Comparison of ENCODE assay signal across 11 cellular contexts in genomic region chr2:219418570-219419189, GRCh38. TPM values are rescaled to one million over a fixed set of nuclear protein-coding genes. Genes with fewer than 3 reads are reported as not detected.
DNase-seq lines count a peak whose midpoint lies in the region; ATAC-seq, FAIRE-seq and TF ChIP-seq lines count a peak whose summit lies in the region.
"Had no signal": no experiment of that assay in that cellular context is flagged by ENCODE, and none has a peak within 500 bp of the region (broad histone marks: within the 10 kb centered on the region; RNA-seq: fewer than 3 reads in every experiment).

No MANE protein-coding gene starts in this region.

- CTCF ChIA-PET in naive thymus-derived CD4-positive, alpha-beta T cell (lab: Charles Lee): interaction anchor here (1.2 kb wide), 1 partner anchor 123 kb away, joined by 3 read pairs; no protein-coding TSS in a partner anchor

- ATAC-seq in gastroesophageal sphincter (no peak), GM19023 (IDR thresholded peaks at IDR 0.05; ENCODE audit: unreplicated experiment) (no peak)
- no peak for ATAC-seq in naive thymus-derived CD4-positive, alpha-beta T cell

- H3K27me3 ChIP-seq in ascending aorta (no peaks in the 10 kb centered on the region), gastroesophageal sphincter (peaks cover 22% of the 10 kb centered on the region), muscle layer of duodenum (ENCODE audit: low read depth, low read length) (peaks cover 9% of the 10 kb centered on the region), tibial artery (no peaks in the 10 kb centered on the region)
- peaks cover 0 to 4% of the 10 kb centered on the region in 2 donors for H3K27me3 ChIP-seq in naive thymus-derived CD4-positive, alpha-beta T cell (ENCODE audit: control insufficient read depth in 2 of 2, insufficient read depth in 2 of 2, low read length in 2 of 2)

- no peak for DNase-seq in ascending aorta (ENCODE audit: low spot score in 2 of 2)
- DNase-seq in tibial artery: no peak
- DNase-seq in KG1 (lab: John Stamatoyannopoulos, UW): no peak
- DNase-seq in naive thymus-derived CD4-positive, alpha-beta T cell: no peak
- no peak for DNase-seq in urothelium cell line (ENCODE audit: low spot score)
- DNase-seq: activated effector memory CD4-positive, alpha-beta T cell treated with anti-CD3 and anti-CD28 coated beads, Interleukin-2, amount 50 U/mL, for 16 hours; cortex of kidney; MV-4-11 had no signal

- H3K27ac ChIP-seq in ascending aorta: peak overlapping the region; percentile 62 to 64
- peak overlapping the region; percentile 87 to 97 (median 94) for H3K27ac ChIP-seq in gastroesophageal sphincter
- H3K27ac ChIP-seq in muscle layer of duodenum (ENCODE audit: low read length): peak overlapping the region; percentile 91
- peak overlapping the region; percentile 87 to 96 for H3K27ac ChIP-seq in tibial artery
- H3K27ac ChIP-seq in naive thymus-derived CD4-positive, alpha-beta T cell (ENCODE audit: low read depth, low read length): no peak overlapping the region

- peaks cover 0 to 5% (median 0%) of the 10 kb centered on the region in 7 donors for H3K4me1 Mint-ChIP-seq in naive thymus-derived CD4-positive, alpha-beta T cell

- peak overlapping the region; percentile 37 to 50 for H3K4me3 ChIP-seq in ascending aorta
- peak overlapping the region; percentile 63 to 77 for H3K4me3 ChIP-seq in gastroesophageal sphincter
- H3K4me3 ChIP-seq in muscle layer of duodenum (ENCODE audit: low read depth in 1 of 2, low read length in 2 of 2): peak overlapping the region; percentile 70
- peak overlapping the region; percentile 61 for H3K4me3 ChIP-seq in tibial artery
- no peak overlapping the region for H3K4me3 ChIP-seq in naive thymus-derived CD4-positive, alpha-beta T cell (ENCODE audit: low read length)

- no peaks in the 10 kb centered on the region for H3K36me3 Mint-ChIP-seq in naive thymus-derived CD4-positive, alpha-beta T cell

- WGBS in gastroesophageal sphincter (ENCODE audit: low coverage in 1 of 2), 2 donors: no CpG with 5 or more reads among the region's 66 CpGs

- peak in 1 of 2 donors; percentile 27 for TF ChIP-seq POLR2A in gastroesophageal sphincter (IDR thresholded peaks at IDR 0.05)

- H3K9me3 ChIP-seq in ascending aorta (no peaks in the 10 kb centered on the region), gastroesophageal sphincter (no peaks in the 10 kb centered on the region), muscle layer of duodenum (ENCODE audit: control insufficient read depth in 1 of 2, low read length in 2 of 2) (no peaks in the 10 kb centered on the region), tibial artery (no peaks in the 10 kb centered on the region)
- H3K9me3 ChIP-seq in naive thymus-derived CD4-positive, alpha-beta T cell (ENCODE audit: control insufficient read depth in 2 of 3, low read length in 3 of 3): no peaks in the 10 kb centered on the region

- TF ChIP-seq EP300 in gastroesophageal sphincter (IDR thresholded peaks at IDR 0.05): no peak

- peak in 1 of 3 experiments; percentile 13 for TF ChIP-seq CTCF in ascending aorta (IDR thresholded peaks at IDR 0.05)
- no peak for TF ChIP-seq CTCF in gastroesophageal sphincter (IDR thresholded peaks at IDR 0.05)
- no peak for TF ChIP-seq CTCF in tibial artery (IDR thresholded peaks at IDR 0.05)

- POLR2A ChIA-PET in naive thymus-derived CD4-positive, alpha-beta T cell (lab: Charles Lee): no interaction called here

- H3K9me3 Mint-ChIP-seq in naive thymus-derived CD4-positive, alpha-beta T cell: peaks cover 0 to 4% (median 0%) of the 10 kb centered on the region in 11 donors

- intact Hi-C loops in ascending aorta (cut with DNase I): no loop called here
- intact Hi-C loops in tibial artery (cut with DNase I; ENCODE audit: low total_unique reads): no loop called here
- intact Hi-C loops in naive thymus-derived CD4-positive, alpha-beta T cell (cut with micrococcal nuclease): no loop called here

- H3K4me1 ChIP-seq in ascending aorta: peaks cover 6 to 25% of the 10 kb centered on the region in 2 donors
- H3K4me1 ChIP-seq in gastroesophageal sphincter: peaks cover 0 to 40% (median 5%) of the 10 kb centered on the region in 3 donors
- H3K4me1 ChIP-seq in muscle layer of duodenum (ENCODE audit: control insufficient read depth in 1 of 2, insufficient read depth in 2 of 2, low read length in 2 of 2): no peaks in the 10 kb centered on the region
- H3K4me1 ChIP-seq in tibial artery: peaks cover 0 to 62% (median 27%) of the 10 kb centered on the region in 4 donors
- H3K4me1 ChIP-seq in naive thymus-derived CD4-positive, alpha-beta T cell (ENCODE audit: control insufficient read depth in 2 of 2, insufficient read depth in 2 of 2, low read length in 2 of 2): no peaks in the 10 kb centered on the region

- no peak for FAIRE-seq in urothelium cell line (lab: Jason Lieb, UNC)

- peaks cover 17 to 46% (median 30%) of the 10 kb centered on the region in 5 donors for H3K27me3 Mint-ChIP-seq in naive thymus-derived CD4-positive, alpha-beta T cell

- H3K4me3 Mint-ChIP-seq in naive thymus-derived CD4-positive, alpha-beta T cell: peak overlapping the region in 2 of 10 donors; percentile 19 to 64

- H3K27ac Mint-ChIP-seq in naive thymus-derived CD4-positive, alpha-beta T cell: no peak overlapping the region

- H3K36me3 ChIP-seq in ascending aorta (no peaks in the 10 kb centered on the region), gastroesophageal sphincter (peaks cover 0 to 24% of the 10 kb centered on the region in 2 donors), muscle layer of duodenum (ENCODE audit: control insufficient read depth in 1 of 2, insufficient read depth in 2 of 2, low read length in 2 of 2) (peaks cover 4 to 5% of the 10 kb centered on the region in 2 donors), tibial artery (peaks cover 0 to 22% (median 20%) of the 10 kb centered on the region in 3 donors)
- no peaks in the 10 kb centered on the region for H3K36me3 ChIP-seq in naive thymus-derived CD4-positive, alpha-beta T cell (ENCODE audit: control insufficient read depth in 2 of 3, insufficient read depth in 3 of 3, low read length in 3 of 3)

RNA-seq across cellular contexts. Expression of gene DES, which starts 0.5 kb away (rescaled TPM):
- total RNA-seq in ascending aorta (182 TPM), gastroesophageal sphincter (over 10,000 TPM; 10,852 to 31,720 (median 15,007) TPM)
- total RNA-seq in naive thymus-derived CD4-positive, alpha-beta T cell: 1 to 10 TPM in 1 of 5 experiments, not detected in 4; 1.5 TPM
- polyA plus RNA-seq in naive thymus-derived CD4-positive, alpha-beta T cell: not detected

RNA-seq across cellular contexts. Expression of gene SPEG, which starts 16.0 kb away (rescaled TPM):
- total RNA-seq in ascending aorta (390 TPM), gastroesophageal sphincter (100 to 1,000 TPM in 3 of 4 donors, 10 to 100 TPM in 1; 90.2 to 307 (median 214) TPM)
- total RNA-seq in naive thymus-derived CD4-positive, alpha-beta T cell: 10 to 100 TPM in 4 of 5 experiments, under 1 TPM in 1; 0.41 to 23.2 (median 15.0) TPM
- under 1 TPM; 0.26 to 0.76 TPM for polyA plus RNA-seq in naive thymus-derived CD4-positive, alpha-beta T cell

RNA-seq across cellular contexts. Expression of gene DNPEP, which starts 31.0 kb away (rescaled TPM):
- total RNA-seq in ascending aorta (113 TPM), gastroesophageal sphincter (10 to 100 TPM; 37.8 to 76.9 (median 59.2) TPM)
- total RNA-seq in naive thymus-derived CD4-positive, alpha-beta T cell: 100 to 1,000 TPM in 1 of 5 experiments, 10 to 100 TPM in 4; 72.3 to 115 (median 73.9) TPM
- polyA plus RNA-seq in naive thymus-derived CD4-positive, alpha-beta T cell: 10 to 100 TPM; 57.5 to 61.2 TPM

Comparison
In these comparisons a context has a peak if more than half of its experiments do, and no peak if none do; other contexts are left out.
1. RNA of gene DES, which starts 0.5 kb away (total RNA-seq): 10,852 to 31,720 TPM in gastroesophageal sphincter and 182 TPM in ascending aorta (single experiment); 1.5 TPM in naive thymus-derived CD4-positive, alpha-beta T cell; every median in the first group is over 10 times any median in the second.